ENCODE assay signal across 10 cellular contexts in the genomic region with DNA sequence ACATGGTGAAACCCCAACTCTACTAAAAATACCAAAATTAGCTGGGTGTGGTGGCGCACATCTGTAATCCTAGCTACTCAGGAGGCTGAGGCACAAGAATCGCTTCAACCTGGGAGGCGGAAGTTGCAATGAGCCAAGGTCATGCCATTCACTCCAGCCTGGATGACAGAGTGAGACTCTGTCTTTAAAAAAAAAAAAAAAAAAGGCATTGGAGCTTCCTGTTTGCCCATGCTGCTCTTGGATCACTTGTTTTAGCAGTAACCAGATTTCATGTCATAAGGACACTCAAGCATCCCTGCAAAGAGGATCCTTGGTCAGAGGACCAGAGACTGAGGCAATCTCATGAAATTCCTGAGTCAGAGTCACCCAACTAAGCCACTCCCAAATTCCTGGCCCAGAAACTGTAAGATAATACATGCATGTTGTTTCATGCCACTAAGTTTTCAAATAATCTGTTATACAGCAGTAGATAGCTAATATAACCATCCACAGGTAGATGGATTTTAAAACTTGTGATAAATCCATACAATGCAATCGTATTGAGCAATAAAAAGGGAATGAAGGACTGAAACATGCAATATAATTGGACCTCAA.
A peak's percentile ranks its signal among the peaks of the same experiment; 100 is the strongest.
DNase-seq lines count a peak whose midpoint lies in the region; TF ChIP-seq lines count a peak whose summit lies in the region.
"Had no signal": no experiment of that assay in that cellular context is flagged by ENCODE, and none has a peak within 500 bp of the region (broad histone marks: within the 10 kb centered on the region; RNA-seq: fewer than 3 reads in every experiment).

No MANE protein-coding gene starts in this region.

- H3K4me3 Mint-ChIP-seq in activated T-cell treated with anti-CD3 and anti-CD28 coated beads, Interleukin-2, amount 50 U/mL, for 24 hours, result no peak overlapping the region
- H3K4me3 Mint-ChIP-seq: activated naive CD8-positive, alpha-beta T cell had no signal

- no peak for TF ChIP-seq POLR2A in erythroblast (IDR thresholded peaks at IDR 0.05; ENCODE audit: low read length)

- no peaks in the 10 kb centered on the region for H3K27me3 Mint-ChIP-seq in activated T-cell treated with anti-CD3 and anti-CD28 coated beads, Interleukin-2, amount 50 U/mL, for 24 hours
- H3K27me3 Mint-ChIP-seq: activated naive CD8-positive, alpha-beta T cell had no signal

- H3K4me1 Mint-ChIP-seq in activated T-cell treated with anti-CD3 and anti-CD28 coated beads, Interleukin-2, amount 50 U/mL, for 24 hours (ENCODE audit: low read depth), result peaks cover 20% of the 10 kb centered on the region

- H3K27ac Mint-ChIP-seq in activated T-cell treated with anti-CD3 and anti-CD28 coated beads, Interleukin-2, amount 50 U/mL, for 24 hours, result no peak overlapping the region
- H3K27ac Mint-ChIP-seq: activated naive CD8-positive, alpha-beta T cell had no signal

- H3K9me3 Mint-ChIP-seq in activated T-cell treated with anti-CD3 and anti-CD28 coated beads, Interleukin-2, amount 50 U/mL, for 24 hours, result peaks cover 2% of the 10 kb centered on the region

- H3K36me3 Mint-ChIP-seq in activated T-cell treated with anti-CD3 and anti-CD28 coated beads, Interleukin-2, amount 50 U/mL, for 24 hours (ENCODE audit: low read depth), result peaks cover 57% of the 10 kb centered on the region

- DNase-seq in EH (ENCODE audit: low read depth), result peak; percentile 95
- peak; percentile 29 for DNase-seq in NCI-H69 (lab: John Stamatoyannopoulos, UW)
- peak; percentile 85 to 94 for DNase-seq in erythroblast (lab: John Stamatoyannopoulos, UW)
- peak; percentile 38 for DNase-seq in non-pigmented ciliary epithelial cell (ENCODE audit: low read depth)
- no peak for DNase-seq in NCI-H526 (lab: John Stamatoyannopoulos, UW)
- no peak for DNase-seq in NCI-H2227 (lab: John Stamatoyannopoulos, UW; ENCODE audit: unreplicated experiment)
- DNase-seq in activated T-cell treated with anti-CD3 and anti-CD28 coated beads, Interleukin-2, amount 50 U/mL, for 24 hours, result no peak
- no peak for DNase-seq in DMS153 treated with DMSO at 0.1 percent for 48 hours (lab: John Stamatoyannopoulos, UW; ENCODE audit: unreplicated experiment)
- DNase-seq: stimulated activated naive CD4-positive, alpha-beta T cell had no signal

Comparison
In these comparisons a context has a peak if more than half of its experiments do, and no peak if none do; other contexts are left out.
1. DNase-seq: peak in EH (single experiment), NCI-H69 (single experiment), erythroblast (2 of 2) and non-pigmented ciliary epithelial cell (single experiment); none in NCI-H526 (0 of 2), NCI-H2227 (single experiment), activated T-cell treated with anti-CD3 and anti-CD28 coated beads, Interleukin-2, amount 50 U/mL, for 24 hours (single experiment) and DMS153 treated with DMSO at 0.1 percent for 48 hours (single experiment).